Comparison of ENCODE assay signal across 17 cellular contexts in the genomic region with DNA sequence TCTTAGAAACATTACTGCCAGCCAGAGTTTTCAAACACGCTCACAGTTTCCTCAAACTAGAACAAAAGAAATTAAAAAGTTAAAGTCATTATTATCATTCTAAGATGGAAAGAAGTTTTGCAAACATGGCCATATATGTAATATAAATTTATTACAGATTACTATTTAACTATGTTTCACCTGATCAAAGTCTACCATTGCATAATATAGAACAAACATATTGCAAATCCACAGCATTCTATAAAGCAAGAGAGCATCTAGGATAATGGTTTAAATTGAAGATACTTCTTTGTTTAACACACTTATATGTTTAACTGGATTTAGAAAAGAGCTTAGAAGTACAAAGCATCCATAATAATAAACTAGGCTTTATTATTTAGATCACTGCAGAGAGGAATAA. TPM values are rescaled to one million over a fixed set of nuclear protein-coding genes. Genes with fewer than 3 reads are reported as not detected.
A peak's percentile ranks its signal among the peaks of the same experiment; 100 is the strongest.
DNase-seq lines count a peak whose midpoint lies in the region; ATAC-seq, FAIRE-seq and TF ChIP-seq lines count a peak whose summit lies in the region.
"Had no signal": no experiment of that assay in that cellular context is flagged by ENCODE, and none has a peak within 500 bp of the region (broad histone marks: within the 10 kb centered on the region; RNA-seq: fewer than 3 reads in every experiment).

No MANE protein-coding gene starts in this region.

- H3K4me3 ChIP-seq in GM23248 (no peak overlapping the region), HepG2 (replicated peaks in 1 of 3; ENCODE audit: insufficient read depth in 1 of 3, low read depth in 2 of 3, low read length in 3 of 3) (no peak overlapping the region), small intestine (ENCODE audit: low read depth in 1 of 2, low read length in 2 of 2) (no peak overlapping the region), left ventricle myocardium inferior (no peak overlapping the region)
- H3K4me3 ChIP-seq: HAP-1 had no signal

- in situ Hi-C loops in GM23248 (cut with MboI): loop anchor here (10.0 kb wide), 1 partner anchor 99 kb away; no protein-coding TSS in a partner anchor
- in situ Hi-C loops in HepG2 (cut with HindIII; ENCODE audit: extremely low pct_ligation_motif_present, low pct_unique_long_range_greater_than_20kb): no loop called here

- H3K27ac ChIP-seq in GM23248 (no peak overlapping the region), VCaP (peak overlapping the region; percentile 58), HepG2 (ENCODE audit: extremely low read length, insufficient read depth, low read length) (no peak overlapping the region), small intestine (ENCODE audit: low read depth in 1 of 2, low read length in 1 of 2) (no peak overlapping the region), left ventricle myocardium inferior (replicated peaks) (no peak overlapping the region)

- H3K79me2 ChIP-seq in GM23248 (ENCODE audit: insufficient read depth) (no peaks in the 10 kb centered on the region), HepG2 (ENCODE audit: insufficient read depth, low read length) (no peaks in the 10 kb centered on the region)

- ATAC-seq in HepG2: no peak
- no peak for ATAC-seq in GM18873 (IDR thresholded peaks at IDR 0.05; ENCODE audit: low FRiP score, unreplicated experiment)

- no peak for TF ChIP-seq RAD21 in HepG2 (CRISPR knock-in tag; IDR thresholded peaks at IDR 0.05)

- no peaks in the 10 kb centered on the region for H3K9me3 ChIP-seq in GM23248 (ENCODE audit: low read depth)
- H3K9me3 ChIP-seq in HepG2 (ENCODE audit: low read length): no peaks in the 10 kb centered on the region
- H3K9me3 ChIP-seq in small intestine (ENCODE audit: control insufficient read depth, low read depth): no peaks in the 10 kb centered on the region
- H3K9me3 ChIP-seq in left ventricle myocardium inferior (replicated peaks): no peaks in the 10 kb centered on the region
- H3K9me3 ChIP-seq: HAP-1 had no signal

- TF ChIP-seq EP300 in HepG2 (IDR thresholded peaks at IDR 0.05; ENCODE audit: low read depth in 2 of 2, low read length in 2 of 2): no peak
- no peak for TF ChIP-seq EP300 in HepG2 (CRISPR knock-in tag; IDR thresholded peaks at IDR 0.05; ENCODE audit: borderline replicate concordance)

- TF ChIP-seq CTCF in VCaP (conservative IDR thresholded peaks at IDR 0.05) (no peak), HepG2 (CRISPR knock-in tag; IDR thresholded peaks at IDR 0.05) (no peak), left ventricle myocardium inferior (IDR thresholded peaks at IDR 0.05; ENCODE audit: borderline replicate concordance) (no peak)

- 0 out of 2 replicates have a peak overlapping the region, but pooled peaks have one; percentile 35 for H2AFZ ChIP-seq in GM23248
- H2AFZ ChIP-seq in HepG2 (ENCODE audit: low read length): no peak overlapping the region

- TF ChIP-seq POLR2A in HepG2 (IDR thresholded peaks at IDR 0.05; ENCODE audit: insufficient read depth in 1 of 2, low read depth in 2 of 2, low read length in 2 of 2): no peak

- no peaks in the 10 kb centered on the region for H3F3A ChIP-seq in GM23248 (ENCODE audit: insufficient read depth)

- CTCF ChIA-PET in HepG2 (lab: Yijun Ruan, JAX; ENCODE audit: low intra/inter-chr PET ratio, low total read pairs): no interaction called here

- POLR2A ChIA-PET in HepG2 (lab: Yijun Ruan, JAX): interaction anchor here (1.1 kb wide), 1 partner anchor 146 kb away, joined by 3 read pairs; the partner anchor contains the start of gene GOPC

- no peaks in the 10 kb centered on the region; the same call in 1 of the 2 replicates for H3K9me2 ChIP-seq in GM23248 (ENCODE audit: insufficient read depth)

- H3K4me1 ChIP-seq in GM23248 (ENCODE audit: insufficient read depth) (peaks cover 5% of the 10 kb centered on the region), HepG2 (ENCODE audit: insufficient read depth, low read length) (peaks cover 20% of the 10 kb centered on the region), small intestine (ENCODE audit: control insufficient read depth in 2 of 2, insufficient read depth in 1 of 2, low read depth in 1 of 2, low read length in 1 of 2) (peaks cover 2% of the 10 kb centered on the region in 2 donors), left ventricle myocardium inferior (no peaks in the 10 kb centered on the region)
- H3K4me1 ChIP-seq: HAP-1 had no signal

- BruUV-seq in HepG2 (replicated peaks; lab: Mats Ljungman, UMichigan): no TSS peak

- H3K9ac ChIP-seq in GM23248 (no peak overlapping the region), HepG2 (ENCODE audit: insufficient read depth, low read depth, low read length) (no peak overlapping the region)

- H3K27me3 ChIP-seq in GM23248 (replicated peaks; ENCODE audit: insufficient read depth): no peaks in the 10 kb centered on the region
- no peaks in the 10 kb centered on the region for H3K27me3 ChIP-seq in HepG2 (ENCODE audit: control insufficient read depth in 1 of 2, insufficient read depth in 2 of 2, low read length in 2 of 2)
- no peaks in the 10 kb centered on the region for H3K27me3 ChIP-seq in small intestine (ENCODE audit: control insufficient read depth in 2 of 2, insufficient read depth in 2 of 2, low read length in 2 of 2)
- H3K27me3 ChIP-seq in left ventricle myocardium inferior (ENCODE audit: low read depth): no peaks in the 10 kb centered on the region

- WGBS in GM23248 (ENCODE audit: low coverage in 1 of 2, low lambda C conversion rate in 2 of 2, missing lambda C conversion rate in 2 of 2), 2 experiments: 88 to 95% methylated on average over 1 of the region's 1 CpG
- WGBS in HepG2 (ENCODE audit: low lambda C conversion rate): 60% methylated on average over 1 of the region's 1 CpG
- WGBS in small intestine, 3 donors: 22 to 51% (median 41%) methylated on average over 1 of the region's 1 CpG

- H4K20me1 ChIP-seq in GM23248 (ENCODE audit: insufficient read depth) (no peaks in the 10 kb centered on the region), HepG2 (ENCODE audit: insufficient read depth, low read length) (no peaks in the 10 kb centered on the region)

- no peak overlapping the region for H3K4me2 ChIP-seq in GM23248 (ENCODE audit: unreplicated experiment)
- no peak overlapping the region for H3K4me2 ChIP-seq in HepG2 (ENCODE audit: low read depth, low read length)

- DNase-seq in GM23248 (no peak), HepG2 (ENCODE audit: low spot score) (no peak), small intestine (peak; percentile 72), C1 segment of cervical spinal cord (lab: John Stamatoyannopoulos, UW) (no peak), left ventricle myocardium inferior (no peak), NCI-H345 treated with DMSO at 0.1 percent for 48 hours (lab: John Stamatoyannopoulos, UW; ENCODE audit: unreplicated experiment) (no peak)
- DNase-seq: ACHN; AML-193; CD4-positive, alpha-beta memory T cell; DMS153; DMS79; GF-D8 had no signal

- H3K36me3 ChIP-seq in GM23248 (ENCODE audit: low read depth) (no peaks in the 10 kb centered on the region), HepG2 (replicated peaks in 1 of 2; ENCODE audit: control insufficient read depth in 1 of 2, insufficient read depth in 2 of 2, low read length in 2 of 2) (no peaks in the 10 kb centered on the region), small intestine (ENCODE audit: control insufficient read depth in 2 of 2, insufficient read depth in 2 of 2, low read length in 2 of 2) (no peaks in the 10 kb centered on the region), left ventricle myocardium inferior (no peaks in the 10 kb centered on the region)
- H3K36me3 ChIP-seq: HAP-1 had no signal

- FAIRE-seq in HepG2 (lab: Jason Lieb, UNC): no peak
- peak; percentile 84 for FAIRE-seq in small intestine (lab: Jason Lieb, UNC)

- intact Hi-C loops in HepG2 (cut with micrococcal nuclease; ENCODE audit: unreplicated experiment) (loop anchor here (10.0 kb wide), 1 partner anchor 1129 kb away; no protein-coding TSS in a partner anchor), left ventricle myocardium inferior (cut with micrococcal nuclease) (no loop called here)

RNA-seq across cellular contexts. Expression of gene DCBLD1, which starts 26.2 kb away (rescaled TPM):
- 38.4 and 52.0 TPM in 2 replicates for total RNA-seq in GM23248 (2014; rRNA removed; shearing (Covaris generic))
- polyA plus RNA-seq in GM23248 (2016; fragmentation: Nextera tagmentation; extraction: Ambion mirVana) (24.0 and 25.1 TPM in 2 replicates), HepG2 (2011; rRNA removed) (17.5 and 23.2 TPM in 2 replicates), small intestine (1 to 10 TPM; 4.9 to 9.4 (median 5.9) TPM)
- total RNA-seq in HepG2 (2016; rRNA removed; fragmentation: Illumina TruSeq; extraction: Trizol) (26.0 and 41.5 TPM in 2 replicates), left ventricle myocardium inferior (5.5 TPM)
- 23.2 and 25.3 TPM in 2 replicates for total RNA-seq in HepG2 (2016; cell fraction: cytosol; rRNA removed; fragmentation: Illumina TruSeq; extraction: Trizol; ENCODE audit: low read depth)
- 20.4 and 37.6 TPM in 2 replicates for total RNA-seq in HepG2 (2016; cell fraction: insoluble cytoplasmic fraction; rRNA removed; fragmentation: Illumina TruSeq; extraction: Trizol)
- 25.3 and 27.7 TPM in 2 replicates for total RNA-seq in HepG2 (2016; cell fraction: membrane; rRNA removed; fragmentation: Illumina TruSeq; extraction: Trizol)
- 42.3 and 54.4 TPM in 2 replicates for total RNA-seq in HepG2 (2016; cell fraction: nucleus; rRNA removed; fragmentation: Illumina TruSeq; extraction: Trizol)
- 15.5 and 17.2 TPM in 2 replicates for polyA plus RNA-seq in HepG2 (2011; cell fraction: cytosol; rRNA removed)
- polyA plus RNA-seq in HepG2 (2011; cell fraction: nucleus; rRNA removed): 27.8 and 35.0 TPM in 2 replicates
- 16.7 and 19.0 TPM in 2 replicates for polyA plus RNA-seq in HepG2 (2012)
- polyA plus RNA-seq in HepG2 (2016; cell fraction: cytosol; fragmentation: Illumina TruSeq; extraction: Trizol; ENCODE audit: low read depth): 6.6 TPM in 2 replicates
- 17.6 TPM in 2 replicates for polyA plus RNA-seq in HepG2 (2016; cell fraction: insoluble cytoplasmic fraction; fragmentation: Illumina TruSeq; extraction: Trizol; ENCODE audit: low read depth)
- 12.8 and 13.8 TPM in 2 replicates for polyA plus RNA-seq in HepG2 (2016; cell fraction: membrane; fragmentation: Illumina TruSeq; extraction: Trizol; ENCODE audit: low read depth)
- 82.1 and 89.2 TPM in 2 replicates for polyA plus RNA-seq in HepG2 (2016; cell fraction: nucleus; fragmentation: Illumina TruSeq; extraction: Trizol; ENCODE audit: insufficient read depth, low read depth)
- polyA minus RNA-seq in HepG2 (2011; rRNA and poly(A)+ RNA removed; ENCODE audit: low replicate concordance): 3.6 and 20.0 TPM in 2 replicates
- polyA minus RNA-seq in HepG2 (2011; cell fraction: cytosol; rRNA and poly(A)+ RNA removed): 18.9 and 22.3 TPM in 2 replicates
- polyA minus RNA-seq in HepG2 (2011; cell fraction: nucleus; rRNA and poly(A)+ RNA removed): 44.4 and 61.2 TPM in 2 replicates

RNA-seq across cellular contexts. Expression of gene ROS1, which starts 30.5 kb away (rescaled TPM):
- 0.43 and 0.76 TPM in 2 replicates for total RNA-seq in GM23248 (2014; rRNA removed; shearing (Covaris generic))
- polyA plus RNA-seq in GM23248 (2016; fragmentation: Nextera tagmentation; extraction: Ambion mirVana) (0.16 and 0.20 TPM in 2 replicates), HepG2 (2011; rRNA removed) (not detected in 2 replicates), small intestine (under 1 TPM in 2 of 3 donors, not detected in 1; under 0.01 TPM)
- total RNA-seq in HepG2 (2016; rRNA removed; fragmentation: Illumina TruSeq; extraction: Trizol) (not detected in 2 replicates), left ventricle myocardium inferior (0.08 TPM)
- total RNA-seq in HepG2 (2016; cell fraction: cytosol; rRNA removed; fragmentation: Illumina TruSeq; extraction: Trizol; ENCODE audit: low read depth): not detected in 2 replicates
- total RNA-seq in HepG2 (2016; cell fraction: insoluble cytoplasmic fraction; rRNA removed; fragmentation: Illumina TruSeq; extraction: Trizol): 0.02 TPM in 1 of 2 replicates, not detected in the other
- total RNA-seq in HepG2 (2016; cell fraction: membrane; rRNA removed; fragmentation: Illumina TruSeq; extraction: Trizol): not detected in 2 replicates
- total RNA-seq in HepG2 (2016; cell fraction: nucleus; rRNA removed; fragmentation: Illumina TruSeq; extraction: Trizol): not detected in 2 replicates
- not detected in 2 replicates for polyA plus RNA-seq in HepG2 (2011; cell fraction: cytosol; rRNA removed)
- 0.02 TPM in 1 of 2 replicates, not detected in the other for polyA plus RNA-seq in HepG2 (2011; cell fraction: nucleus; rRNA removed)
- polyA plus RNA-seq in HepG2 (2012): not detected in 2 replicates
- not detected in 2 replicates for polyA plus RNA-seq in HepG2 (2016; cell fraction: cytosol; fragmentation: Illumina TruSeq; extraction: Trizol; ENCODE audit: low read depth)
- not detected in 2 replicates for polyA plus RNA-seq in HepG2 (2016; cell fraction: insoluble cytoplasmic fraction; fragmentation: Illumina TruSeq; extraction: Trizol; ENCODE audit: low read depth)
- not detected in 2 replicates for polyA plus RNA-seq in HepG2 (2016; cell fraction: membrane; fragmentation: Illumina TruSeq; extraction: Trizol; ENCODE audit: low read depth)
- polyA plus RNA-seq in HepG2 (2016; cell fraction: nucleus; fragmentation: Illumina TruSeq; extraction: Trizol; ENCODE audit: insufficient read depth, low read depth): not detected in 2 replicates
- polyA minus RNA-seq in HepG2 (2011; rRNA and poly(A)+ RNA removed; ENCODE audit: low replicate concordance): not detected in 2 replicates
- not detected in 2 replicates for polyA minus RNA-seq in HepG2 (2011; cell fraction: cytosol; rRNA and poly(A)+ RNA removed)
- under 0.01 TPM in 1 of 2 replicates, not detected in the other for polyA minus RNA-seq in HepG2 (2011; cell fraction: nucleus; rRNA and poly(A)+ RNA removed)
- total RNA-seq: CD4-positive, alpha-beta memory T cell; HT-29 had no signal
- polyA plus RNA-seq: CD14-positive monocyte; CD4-positive, alpha-beta memory T cell had no signal
